In genomic region chr13:30415430-30416030, GRCh38 we compare ENCODE assay signal across 12 cellular contexts. TPM values are rescaled to one million over a fixed set of nuclear protein-coding genes. Genes with fewer than 3 reads are reported as not detected.
DNase-seq lines count a peak whose midpoint lies in the region; ATAC-seq and TF ChIP-seq lines count a peak whose summit lies in the region.
"Had no signal": no experiment of that assay in that cellular context is flagged by ENCODE, and none has a peak within 500 bp of the region (broad histone marks: within the 10 kb centered on the region; RNA-seq: fewer than 3 reads in every experiment).

No MANE protein-coding gene starts in this region.

- peak; percentile 74 for ATAC-seq in GM19438 (IDR thresholded peaks at IDR 0.05; ENCODE audit: low read depth, unreplicated experiment)
- ATAC-seq in HG03066 (IDR thresholded peaks at IDR 0.05; ENCODE audit: low read depth, unreplicated experiment): peak; percentile 66

- H3F3A ChIP-seq in DOHH2 (ENCODE audit: control insufficient read depth, insufficient read depth) (peaks cover 60% of the 10 kb centered on the region), SK-N-SH (replicated peaks; ENCODE audit: insufficient read depth) (no peaks in the 10 kb centered on the region)

- H3K36me3 Mint-ChIP-seq in mesothelial cell of epicardium (no peaks in the 10 kb centered on the region), MCF 10A (ENCODE audit: insufficient read depth, unreplicated experiment) (no peaks in the 10 kb centered on the region)
- H3K36me3 Mint-ChIP-seq: CD8-positive, alpha-beta memory T cell had no signal

- H3K36me3 ChIP-seq in DOHH2 (ENCODE audit: control insufficient read depth, low read length): peaks cover 10% of the 10 kb centered on the region
- no peaks in the 10 kb centered on the region for H3K36me3 ChIP-seq in SK-N-SH (replicated peaks in 1 of 2; ENCODE audit: control insufficient read depth in 1 of 2, insufficient read depth in 2 of 2, low read length in 1 of 2)

- H3K27ac ChIP-seq in DOHH2 (ENCODE audit: low read depth, low read length): peak overlapping the region; percentile 99
- H3K27ac ChIP-seq in SK-N-SH (ENCODE audit: low read depth in 2 of 2, low read length in 1 of 2): no peak overlapping the region

- CTCF ChIA-PET in SK-N-SH (lab: Yijun Ruan, JAX) (interaction anchor here (0.6 kb wide), 1 partner anchor 288 kb away, joined by 3 read pairs; no protein-coding TSS in a partner anchor), MCF 10A (lab: Yijun Ruan, JAX) (no interaction called here)

- H3K4me1 ChIP-seq in DOHH2 (ENCODE audit: control insufficient read depth, low read length): peaks cover 97% of the 10 kb centered on the region
- peaks cover 3 to 4% of the 10 kb centered on the region in 2 experiments; a peak in 2 of 4 replicates for H3K4me1 ChIP-seq in SK-N-SH (ENCODE audit: control insufficient read depth in 1 of 2, insufficient read depth in 2 of 2, low read depth in 1 of 2, low read length in 1 of 2)

- H3K27ac Mint-ChIP-seq in mesothelial cell of epicardium (no peak overlapping the region), MCF 10A (ENCODE audit: low read depth, unreplicated experiment) (no peak overlapping the region)

- no peak overlapping the region for H3K9ac ChIP-seq in SK-N-SH

- no peak overlapping the region for H3K4me3 Mint-ChIP-seq in mesothelial cell of epicardium
- H3K4me3 Mint-ChIP-seq in MCF 10A (ENCODE audit: unreplicated experiment): no peak overlapping the region

- no peaks in the 10 kb centered on the region for H3K27me3 ChIP-seq in DOHH2 (ENCODE audit: control insufficient read depth, low read length)
- H3K27me3 ChIP-seq in SK-N-SH (ENCODE audit: insufficient read depth): no peaks in the 10 kb centered on the region

- WGBS in SK-N-SH (ENCODE audit: low lambda C conversion rate): 95% methylated on average over 3 of the region's 3 CpGs

- H3K4me3 ChIP-seq in DOHH2 (ENCODE audit: low read length) (peak overlapping the region; percentile 71), SK-N-SH (ENCODE audit: low read depth in 2 of 2, low read length in 1 of 2) (no peak overlapping the region)

- POLR2A ChIA-PET in SK-N-SH (lab: Yijun Ruan, JAX): no interaction called here
- POLR2A ChIA-PET in MCF 10A (lab: Yijun Ruan, JAX): interaction anchor here (1.5 kb wide), 1 partner anchor 8 kb away, joined by 3 read pairs; no protein-coding TSS in a partner anchor

- H4K20me1 ChIP-seq in DOHH2 (ENCODE audit: control insufficient read depth, insufficient read depth, low read depth, low read length) (no peaks in the 10 kb centered on the region), SK-N-SH (ENCODE audit: insufficient read depth) (no peaks in the 10 kb centered on the region)

- no peaks in the 10 kb centered on the region for H3K9me2 ChIP-seq in DOHH2 (replicated peaks; ENCODE audit: control insufficient read depth, low read length)
- H3K9me2 ChIP-seq in SK-N-SH: no peaks in the 10 kb centered on the region

- H3K9me3 ChIP-seq in DOHH2 (ENCODE audit: control insufficient read depth, insufficient read depth, low read length) (no peaks in the 10 kb centered on the region), SK-N-SH (no peaks in the 10 kb centered on the region)

- BruUV-seq in MCF 10A (replicated peaks; lab: Mats Ljungman, UMichigan): no TSS peak

- H3K79me2 ChIP-seq in DOHH2 (ENCODE audit: control insufficient read depth, low read length) (peaks cover 38% of the 10 kb centered on the region), SK-N-SH (ENCODE audit: insufficient read depth) (no peaks in the 10 kb centered on the region)

- H2AFZ ChIP-seq in SK-N-SH (ENCODE audit: low read depth): no peak overlapping the region

- DNase-seq in SK-N-SH: no peak
- no peak for DNase-seq in mesothelial cell of epicardium (ENCODE audit: low spot score in 2 of 2, unreplicated experiment in 2 of 2)
- DNase-seq in MCF 10A (ENCODE audit: unreplicated experiment): no peak
- DNase-seq in medulla oblongata (ENCODE audit: extremely low spot score): no peak
- DNase-seq in NCI-H510A (lab: John Stamatoyannopoulos, UW): no peak
- DNase-seq: activated gamma-delta T cell treated with Interleukin-2 at 50 U/mL for 16 hours; CD8-positive, alpha-beta memory T cell; NCI-H1048 had no signal

- H3K27me3 Mint-ChIP-seq in mesothelial cell of epicardium (ENCODE audit: low read depth) (no peaks in the 10 kb centered on the region), MCF 10A (ENCODE audit: insufficient read depth, unreplicated experiment) (no peaks in the 10 kb centered on the region)

- peaks cover 14% of the 10 kb centered on the region for H3K4me1 Mint-ChIP-seq in mesothelial cell of epicardium
- H3K4me1 Mint-ChIP-seq in MCF 10A (ENCODE audit: insufficient read depth, unreplicated experiment): peaks cover 2% of the 10 kb centered on the region

- H3K9me3 Mint-ChIP-seq in mesothelial cell of epicardium (no peaks in the 10 kb centered on the region), MCF 10A (ENCODE audit: unreplicated experiment) (no peaks in the 10 kb centered on the region)
- H3K9me3 Mint-ChIP-seq: CD8-positive, alpha-beta memory T cell had no signal

- TF ChIP-seq RAD21 in SK-N-SH (IDR thresholded peaks at IDR 0.05; ENCODE audit: low read length): no peak

- intact Hi-C loops in MCF 10A (cut with micrococcal nuclease): no loop called here

- TF ChIP-seq CTCF in DOHH2 (IDR thresholded peaks at IDR 0.05; ENCODE audit: low read depth, low read length, poor library complexity, severe bottlenecking) (no peak), SK-N-SH (IDR thresholded peaks at IDR 0.05) (no peak), mesothelial cell of epicardium (IDR thresholded peaks at IDR 0.05; ENCODE audit: unreplicated experiment) (no peak), MCF 10A (IDR thresholded peaks at IDR 0.05; ENCODE audit: unreplicated experiment) (no peak)

- no peak for TF ChIP-seq EP300 in SK-N-SH (IDR thresholded peaks at IDR 0.05; ENCODE audit: borderline replicate concordance in 1 of 2, low read depth in 1 of 2, low read length in 1 of 2)

- H3K4me2 ChIP-seq in DOHH2 (ENCODE audit: low read length) (peak overlapping the region; percentile 81), SK-N-SH (no peak overlapping the region)

TF ChIP-seq in SK-N-SH, 30 proteins besides CTCF, POLR2A, EP300 and RAD21:
- TF ChIP-seq TCF12 (IDR thresholded peaks at IDR 0.05): peak; percentile 47; the same call in 1 of the 2 replicates
- TF ChIP-seq PBX3 (IDR thresholded peaks at IDR 0.05): peak; percentile 41
- 0 out of 2 replicates have a peak, but pooled peaks have one; percentile 13 for TF ChIP-seq NFIC (IDR thresholded peaks at IDR 0.05; ENCODE audit: borderline replicate concordance)
- TF ChIP-seq JUND (IDR thresholded peaks at IDR 0.05): 0 out of 2 replicates have a peak, but pooled peaks have one; percentile 7
- TF ChIP-seq YY1 (IDR thresholded peaks at IDR 0.05; ENCODE audit: low read depth): no peak

RNA-seq across cellular contexts. Expression of gene UBE2L5, which starts 6.8 kb away (rescaled TPM):
- polyA plus RNA-seq in SK-N-SH (2012; rRNA removed): 0.02 and 0.15 TPM in 2 replicates
- 0.10 and 0.15 TPM in 2 replicates for polyA plus RNA-seq in SK-N-SH (2012; cell fraction: cytosol; rRNA removed)
- 0.18 and 0.33 TPM in 2 replicates for polyA plus RNA-seq in SK-N-SH (2012; cell fraction: nucleus; rRNA removed)
- total RNA-seq in mesothelial cell of epicardium (0.20 TPM in 1 of 3 replicates, not detected in the others), MCF 10A (2022) (not detected in 2 replicates)
- total RNA-seq: CD8-positive, alpha-beta memory T cell; kidney epithelial cell had no signal
- polyA plus RNA-seq: CD8-positive, alpha-beta memory T cell had no signal

RNA-seq across cellular contexts. Expression of gene HMGB1, which starts 50.2 kb away (rescaled TPM):
- 166 and 193 TPM in 2 replicates for polyA plus RNA-seq in SK-N-SH (2012; rRNA removed)
- 261 and 301 TPM in 2 replicates for polyA plus RNA-seq in SK-N-SH (2012; cell fraction: cytosol; rRNA removed)
- polyA plus RNA-seq in SK-N-SH (2012; cell fraction: nucleus; rRNA removed): 122 and 230 TPM in 2 replicates
- 465 to 476 TPM (median 465 TPM) in 3 replicates for total RNA-seq in mesothelial cell of epicardium
- total RNA-seq in MCF 10A (2022): 302 and 307 TPM in 2 replicates
